In genomic region chr1:226121587-226122400, GRCh38 we compare ENCODE assay signal across 8 cellular contexts. TPM values are rescaled to one million over a fixed set of nuclear protein-coding genes. Genes with fewer than 3 reads are reported as not detected.
DNase-seq lines count a peak whose midpoint lies in the region; ATAC-seq and TF ChIP-seq lines count a peak whose summit lies in the region.

No MANE protein-coding gene starts in this region.

- H3K27me3 ChIP-seq in dorsolateral prefrontal cortex = no peaks in the 10 kb centered on the region

- H3K27ac ChIP-seq in dorsolateral prefrontal cortex = peak overlapping the region in 54 of 59 donors; percentile 3 to 89 (median 62)

- TF ChIP-seq CTCF in AG09309 (IDR thresholded peaks at IDR 0.05; ENCODE audit: control insufficient read depth, insufficient read depth, low read depth, low read length, missing control alignments) = peak; percentile 50
- peak; percentile 37 to 99 (median 75) for TF ChIP-seq CTCF in dorsolateral prefrontal cortex (IDR thresholded peaks at IDR 0.05 in 54 of 56, conservative IDR thresholded peaks at IDR 0.05 in 2 of 56; ENCODE audit: low read depth in 1 of 56, partially characterized antibody in 56 of 56)

- ATAC-seq in GM18861 (IDR thresholded peaks at IDR 0.05; ENCODE audit: unreplicated experiment) (peak; percentile 51), HG03066 (IDR thresholded peaks at IDR 0.05; ENCODE audit: low read depth, unreplicated experiment) (peak; percentile 60)

- H3K4me3 ChIP-seq in AG09309 (ENCODE audit: control insufficient read depth, low read depth, low read length) (peak overlapping the region; percentile 65), dorsolateral prefrontal cortex (peak overlapping the region; percentile 47 to 84 (median 71))

- DNase-seq in AG09309 (ENCODE audit: low read depth) (no peak), NCI-H2196 (lab: John Stamatoyannopoulos, UW; ENCODE audit: unreplicated experiment) (peak; percentile 85), dorsolateral prefrontal cortex (peak in 5 of 10 donors; percentile 50 to 78 (median 61)), lung microvascular endothelial cell (ENCODE audit: low read depth in 2 of 2) (peak; percentile 43 to 67)
- DNase-seq in activated CD4-positive, alpha-beta T cell treated with anti-CD3 and anti-CD28 coated beads for 4 hours = peak; percentile 65 to 72
- peak; percentile 66 for DNase-seq in stimulated activated CD8-positive, alpha-beta memory T cell treated with anti-CD3 and anti-CD28 coated beads, Interleukin-15, amount 100 ng/mL, for 24 hours (ENCODE audit: low read depth)

- intact Hi-C loops in dorsolateral prefrontal cortex (cut with DNase I) = loop anchor here (1.0 to 10.0 kb wide), 5 partner anchors 39 to 213 kb away; partner anchors contain the start of genes SDE2 (in 2 of the 2) and H3-3A (in 1 of the 2)

RNA-seq across cellular contexts. Expression of gene H3-3A, which starts 59.3 kb away (rescaled TPM):
- total RNA-seq in dorsolateral prefrontal cortex (100 to 1,000 TPM; 134 to 298 (median 177) TPM), lung microvascular endothelial cell (200 and 336 TPM in 2 replicates)
